Comparison of ENCODE assay signal across 16 cellular contexts in genomic region chr9:98742325-98743280, GRCh38. TPM values are rescaled to one million over a fixed set of nuclear protein-coding genes. Genes with fewer than 3 reads are reported as not detected.
DNase-seq lines count a peak whose midpoint lies in the region; ATAC-seq and TF ChIP-seq lines count a peak whose summit lies in the region.
"Had no signal": no experiment of that assay in that cellular context is flagged by ENCODE, and none has a peak within 500 bp of the region (broad histone marks: within the 10 kb centered on the region; RNA-seq: fewer than 3 reads in every experiment).

No MANE protein-coding gene starts in this region.

- H3K36me3 Mint-ChIP-seq in glutamatergic neuron (ENCODE audit: unreplicated experiment): peaks cover 7% of the 10 kb centered on the region
- H3K36me3 Mint-ChIP-seq: natural killer cell had no signal

- DNase-seq in AG20443 (ENCODE audit: low spot score) (peak; percentile 61), NCI-H524 treated with DMSO at 0.1 percent for 48 hours (lab: John Stamatoyannopoulos, UW) (peak; percentile 59), cerebellar cortex (ENCODE audit: low spot score) (peak; percentile 66), kidney tubule cell (ENCODE audit: low spot score) (peak; percentile 31), glutamatergic neuron (no peak), NCI-H2196 (lab: John Stamatoyannopoulos, UW; ENCODE audit: unreplicated experiment) (no peak)
- DNase-seq in stimulated activated CD8-positive, alpha-beta memory T cell treated with anti-CD3 and anti-CD28 coated beads, Interleukin-4, amount 100 ng/mL, for 48 hours: no peak
- no peak for DNase-seq in stimulated activated naive CD8-positive, alpha-beta T cell treated with anti-CD3 and anti-CD28 coated beads, Interleukin-15, amount 100 ng/mL, for 72 hours
- DNase-seq: activated CD4-positive, alpha-beta memory T cell treated with anti-CD3 and anti-CD28 coated beads for 36 hours; DMS 273 treated with DMSO at 0.1 percent for 48 hours; immature natural killer cell; natural killer cell; NCI-H146; NCI-H446; psoas muscle had no signal

- no peak for TF ChIP-seq CTCF in glutamatergic neuron (IDR thresholded peaks at IDR 0.05; ENCODE audit: partially characterized antibody, unreplicated experiment)

- ATAC-seq in stimulated activated naive CD8-positive, alpha-beta T cell treated with anti-CD3 and anti-CD28 coated beads, Interleukin-15, amount 100 ng/mL, for 72 hours: no peak
- ATAC-seq: gastroesophageal sphincter, natural killer cell, psoas muscle had no signal

- peaks cover 2% of the 10 kb centered on the region for H3K9me3 Mint-ChIP-seq in glutamatergic neuron (ENCODE audit: unreplicated experiment)
- peaks cover 7 to 12% of the 10 kb centered on the region in 2 donors for H3K9me3 Mint-ChIP-seq in stimulated activated naive CD8-positive, alpha-beta T cell treated with anti-CD3 and anti-CD28 coated beads, Interleukin-15, amount 100 ng/mL, for 72 hours
- H3K9me3 Mint-ChIP-seq: immature natural killer cell had no signal

- H3K27ac Mint-ChIP-seq in glutamatergic neuron (ENCODE audit: unreplicated experiment): no peak overlapping the region
- H3K27ac Mint-ChIP-seq in stimulated activated naive CD8-positive, alpha-beta T cell treated with anti-CD3 and anti-CD28 coated beads, Interleukin-15, amount 100 ng/mL, for 72 hours: no peak overlapping the region
- H3K27ac Mint-ChIP-seq: activated CD4-positive, alpha-beta memory T cell treated with anti-CD3 and anti-CD28 coated beads for 36 hours; immature natural killer cell; natural killer cell had no signal

- peaks cover 1% of the 10 kb centered on the region for H3K27me3 Mint-ChIP-seq in glutamatergic neuron (ENCODE audit: unreplicated experiment)
- no peaks in the 10 kb centered on the region for H3K27me3 Mint-ChIP-seq in stimulated activated naive CD8-positive, alpha-beta T cell treated with anti-CD3 and anti-CD28 coated beads, Interleukin-15, amount 100 ng/mL, for 72 hours
- H3K27me3 Mint-ChIP-seq: activated CD4-positive, alpha-beta memory T cell treated with anti-CD3 and anti-CD28 coated beads for 36 hours had no signal

- no peak overlapping the region for H3K4me3 Mint-ChIP-seq in glutamatergic neuron (ENCODE audit: unreplicated experiment)
- no peak overlapping the region for H3K4me3 Mint-ChIP-seq in stimulated activated naive CD8-positive, alpha-beta T cell treated with anti-CD3 and anti-CD28 coated beads, Interleukin-15, amount 100 ng/mL, for 72 hours
- H3K4me3 Mint-ChIP-seq: activated CD4-positive, alpha-beta memory T cell treated with anti-CD3 and anti-CD28 coated beads for 36 hours; immature natural killer cell; natural killer cell had no signal

- no peaks in the 10 kb centered on the region for H3K4me1 Mint-ChIP-seq in glutamatergic neuron (ENCODE audit: low read depth, unreplicated experiment)
- H3K4me1 Mint-ChIP-seq in stimulated activated naive CD8-positive, alpha-beta T cell treated with anti-CD3 and anti-CD28 coated beads, Interleukin-15, amount 100 ng/mL, for 72 hours: no peaks in the 10 kb centered on the region
- H3K4me1 Mint-ChIP-seq: immature natural killer cell, natural killer cell had no signal

RNA-seq across cellular contexts. Expression of gene GABBR2, which starts 33.9 kb away (rescaled TPM):
- 116 TPM for total RNA-seq in glutamatergic neuron (ENCODE audit: unreplicated experiment)
- total RNA-seq: activated CD4-positive, alpha-beta memory T cell treated with anti-CD3 and anti-CD28 coated beads for 36 hours; natural killer cell had no signal

RNA-seq across cellular contexts. Expression of gene ANKS6, which starts 53.8 kb away (rescaled TPM):
- 15.9 TPM for total RNA-seq in glutamatergic neuron (ENCODE audit: unreplicated experiment)

Comparison
In these comparisons a context has a peak if more than half of its experiments do, and no peak if none do; other contexts are left out.
1. DNase-seq: peak in AG20443 (single experiment), NCI-H524 treated with DMSO at 0.1 percent for 48 hours (single experiment), cerebellar cortex (single experiment) and kidney tubule cell (single experiment); none in glutamatergic neuron (single experiment), NCI-H2196 (single experiment), stimulated activated CD8-positive, alpha-beta memory T cell treated with anti-CD3 and anti-CD28 coated beads, Interleukin-4, amount 100 ng/mL, for 48 hours (single experiment) and stimulated activated naive CD8-positive, alpha-beta T cell treated with anti-CD3 and anti-CD28 coated beads, Interleukin-15, amount 100 ng/mL, for 72 hours (0 of 2).